In genomic region chrX:19751068-19751467, GRCh38 we compare ENCODE assay signal across 16 cellular contexts.
DNase-seq lines count a peak whose midpoint lies in the region; TF ChIP-seq lines count a peak whose summit lies in the region.
"Had no signal": no experiment of that assay in that cellular context is flagged by ENCODE, and none has a peak within 500 bp of the region (broad histone marks: within the 10 kb centered on the region; RNA-seq: fewer than 3 reads in every experiment).

No MANE protein-coding gene starts in this region.

- H3K9ac ChIP-seq in SU-DHL-6 (ENCODE audit: low read length) = peak overlapping the region; percentile 51; the same call in 1 of the 2 replicates
- H3K9ac ChIP-seq in endodermal cell (ENCODE audit: extremely low read depth, low read length, poor library complexity, severe bottlenecking) = no peak overlapping the region

- peaks cover 84% of the 10 kb centered on the region for H3F3A ChIP-seq in SU-DHL-6 (ENCODE audit: insufficient read depth)

- no peak overlapping the region for H2AFZ ChIP-seq in SU-DHL-6 (ENCODE audit: low read depth, low read length, severe bottlenecking)

- H3K27me3 ChIP-seq in SU-DHL-6 (ENCODE audit: low read length) (no peaks in the 10 kb centered on the region), endodermal cell (ENCODE audit: control insufficient read depth, insufficient read depth, low read length, poor library complexity, severe bottlenecking) (no peaks in the 10 kb centered on the region), MG63 (no peaks in the 10 kb centered on the region), right atrium auricular region (no peaks in the 10 kb centered on the region), brain microvascular endothelial cell (replicated peaks) (no peaks in the 10 kb centered on the region)
- H3K27me3 ChIP-seq: foreskin keratinocyte had no signal

- DNase-seq in stimulated activated CD4-positive, alpha-beta T cell treated with anti-CD3 and anti-CD28 coated beads, Interleukin-15, amount 100 ng/mL, for 24 hours = peak; percentile 19
- DNase-seq in stimulated activated CD4-positive, alpha-beta T cell treated with anti-CD3 and anti-CD28 coated beads, Interleukin-4, amount 100 ng/mL, for 4 hours = no peak
- peak; percentile 62 for DNase-seq in endodermal cell
- DNase-seq in MG63 = no peak
- DNase-seq in right atrium auricular region (ENCODE audit: low spot score) = no peak
- no peak for DNase-seq in DMS79 treated with DMSO at 0.1 percent for 48 hours (lab: John Stamatoyannopoulos, UW)
- DNase-seq in brain microvascular endothelial cell = no peak
- DNase-seq: amniotic stem cell, foreskin keratinocyte, IMR-90, naive B cell, NCI-H187, SHP77 treated with DMSO at 0.1 percent for 48 hours, substantia nigra had no signal

- H3K4me1 Mint-ChIP-seq in endodermal cell = no peaks in the 10 kb centered on the region

- peak overlapping the region; percentile 100 for H3K27ac ChIP-seq in SU-DHL-6 (ENCODE audit: low read depth, low read length)
- no peak overlapping the region for H3K27ac ChIP-seq in endodermal cell (ENCODE audit: low read depth, low read length)
- H3K27ac ChIP-seq in right atrium auricular region = no peak overlapping the region
- no peak overlapping the region for H3K27ac ChIP-seq in brain microvascular endothelial cell
- H3K27ac ChIP-seq: C4-2B, foreskin keratinocyte had no signal

- H3K27ac Mint-ChIP-seq in endodermal cell = no peak overlapping the region

- TF ChIP-seq CTCF in SU-DHL-6 (IDR thresholded peaks at IDR 0.05; ENCODE audit: insufficient read depth, low read length, poor library complexity, severe bottlenecking) (no peak), endodermal cell (conservative IDR thresholded peaks at IDR 0.05) (no peak), right atrium auricular region (IDR thresholded peaks at IDR 0.05) (no peak), brain microvascular endothelial cell (IDR thresholded peaks at IDR 0.05; ENCODE audit: low read depth, low read length, missing control alignments) (no peak)

- H3K36me3 ChIP-seq in SU-DHL-6 (ENCODE audit: low read length) = peaks cover 4% of the 10 kb centered on the region; the same call in 1 of the 2 replicates
- H3K36me3 ChIP-seq in endodermal cell (ENCODE audit: control insufficient read depth, insufficient read depth, low read length) = no peaks in the 10 kb centered on the region
- no peaks in the 10 kb centered on the region for H3K36me3 ChIP-seq in MG63
- no peaks in the 10 kb centered on the region for H3K36me3 ChIP-seq in right atrium auricular region
- H3K36me3 ChIP-seq in brain microvascular endothelial cell (replicated peaks) = no peaks in the 10 kb centered on the region

- H3K4me3 ChIP-seq in SU-DHL-6 (ENCODE audit: insufficient read depth, low read length, poor library complexity, severe bottlenecking) = no peak overlapping the region
- no peak overlapping the region for H3K4me3 ChIP-seq in endodermal cell (ENCODE audit: low read length)
- H3K4me3 ChIP-seq in MG63 = no peak overlapping the region
- H3K4me3 ChIP-seq in right atrium auricular region = no peak overlapping the region
- no peak overlapping the region for H3K4me3 ChIP-seq in brain microvascular endothelial cell (ENCODE audit: low read depth, low read length)

- H3K9me3 ChIP-seq in SU-DHL-6 (ENCODE audit: insufficient read depth, low read length) (0 out of 2 replicates have a peak, but pooled peaks cover 3% of the 10 kb centered on the region), endodermal cell (ENCODE audit: control insufficient read depth, low read length) (peaks cover 4% of the 10 kb centered on the region), MG63 (no peaks in the 10 kb centered on the region), right atrium auricular region (peaks cover 5 to 6% of the 10 kb centered on the region in 2 donors)

- H3K36me3 Mint-ChIP-seq in endodermal cell (ENCODE audit: low read depth) = peaks cover 6% of the 10 kb centered on the region
- H3K36me3 Mint-ChIP-seq: naive B cell had no signal

- H3K9me3 Mint-ChIP-seq in endodermal cell = peaks cover 71% of the 10 kb centered on the region

- no peaks in the 10 kb centered on the region for H4K20me1 ChIP-seq in SU-DHL-6 (ENCODE audit: low read depth, low read length)

- peaks cover 70% of the 10 kb centered on the region for H3K79me2 ChIP-seq in SU-DHL-6 (ENCODE audit: insufficient read depth, low read length)

- in situ Hi-C loops in brain microvascular endothelial cell (cut with HindIII; ENCODE audit: low pct_ligation_motif_present, low sequenced_read_pairs) = no loop called here

- no peak overlapping the region for H3K4me3 Mint-ChIP-seq in endodermal cell

- no peaks in the 10 kb centered on the region for H3K9me2 ChIP-seq in SU-DHL-6 (replicated peaks; ENCODE audit: insufficient read depth, low read length)

- 82% methylated on average over 3 of the region's 3 CpGs; no CpG with 5 or more reads in 1 of the 2 experiments for WGBS in endodermal cell (ENCODE audit: insufficient coverage in 1 of 2, insufficient read length in 1 of 2), 2 experiments

- H3K27me3 Mint-ChIP-seq in endodermal cell (ENCODE audit: insufficient read depth) = no peaks in the 10 kb centered on the region
- H3K27me3 Mint-ChIP-seq: naive B cell had no signal

- H3K4me1 ChIP-seq in endodermal cell (ENCODE audit: control insufficient read depth, insufficient read depth, low read length) = no peaks in the 10 kb centered on the region
- H3K4me1 ChIP-seq in right atrium auricular region = no peaks in the 10 kb centered on the region
- H3K4me1 ChIP-seq: foreskin keratinocyte had no signal

- H3K4me2 ChIP-seq in SU-DHL-6 (ENCODE audit: low read depth, low read length, poor library complexity, severe bottlenecking) = peak overlapping the region; percentile 98

Comparison
In these comparisons a context has a peak if more than half of its experiments do, and no peak if none do; other contexts are left out.
1. DNase-seq: peak in stimulated activated CD4-positive, alpha-beta T cell treated with anti-CD3 and anti-CD28 coated beads, Interleukin-15, amount 100 ng/mL, for 24 hours (single experiment) and endodermal cell (single experiment); none in stimulated activated CD4-positive, alpha-beta T cell treated with anti-CD3 and anti-CD28 coated beads, Interleukin-4, amount 100 ng/mL, for 4 hours (0 of 2), MG63 (single experiment), right atrium auricular region (single experiment), DMS79 treated with DMSO at 0.1 percent for 48 hours (single experiment) and brain microvascular endothelial cell (single experiment).